Comparison of ENCODE assay signal across 8 cellular contexts in genomic region chr5:181218795-181219124, GRCh38. TPM values are rescaled to one million over a fixed set of nuclear protein-coding genes. Genes with fewer than 3 reads are reported as not detected.
DNase-seq lines count a peak whose midpoint lies in the region; ATAC-seq and TF ChIP-seq lines count a peak whose summit lies in the region.

No MANE protein-coding gene starts in this region.

- intact Hi-C loops in natural killer cell (cut with micrococcal nuclease), result loop anchor here (1.0 kb wide), 1 partner anchor 11 kb away; no protein-coding TSS in a partner anchor

- H3K27ac ChIP-seq in BLaER1 (no peak overlapping the region), Karpas-422 (ENCODE audit: low read length) (no peak overlapping the region), foreskin keratinocyte (no peak overlapping the region)

- no peaks in the 10 kb centered on the region for H3K9me3 Mint-ChIP-seq in natural killer cell

- no peaks in the 10 kb centered on the region for H4K20me1 ChIP-seq in BLaER1
- H4K20me1 ChIP-seq in Karpas-422 (ENCODE audit: insufficient read depth, low read depth, low read length), result no peaks in the 10 kb centered on the region

- H3K9me3 ChIP-seq in BLaER1, result no peaks in the 10 kb centered on the region
- H3K9me3 ChIP-seq in Karpas-422 (ENCODE audit: low read length), result no peaks in the 10 kb centered on the region

- H3K27ac Mint-ChIP-seq in natural killer cell, result peak overlapping the region; percentile 93 to 99

- H3K4me1 ChIP-seq in BLaER1 (peaks cover 41% of the 10 kb centered on the region), Karpas-422 (ENCODE audit: low read length) (peaks cover 43% of the 10 kb centered on the region), foreskin keratinocyte (no peaks in the 10 kb centered on the region)

- H2AFZ ChIP-seq in Karpas-422 (ENCODE audit: low read length), result no peak overlapping the region

- ATAC-seq in natural killer cell (no peak), HG02798 (IDR thresholded peaks at IDR 0.05; ENCODE audit: poor library complexity, unreplicated experiment) (no peak), foreskin keratinocyte (no peak)

- H3K36me3 ChIP-seq in BLaER1 (no peaks in the 10 kb centered on the region), Karpas-422 (ENCODE audit: insufficient read depth, low read length) (no peaks in the 10 kb centered on the region)

- no peak for TF ChIP-seq CTCF in cardiac fibroblast (IDR thresholded peaks at IDR 0.05; ENCODE audit: low read depth, low read length)
- no peak for TF ChIP-seq CTCF in natural killer cell (IDR thresholded peaks at IDR 0.05)
- TF ChIP-seq CTCF in foreskin keratinocyte (conservative IDR thresholded peaks at IDR 0.05), result no peak

- no peak for DNase-seq in Karpas-422
- DNase-seq in cardiac fibroblast (ENCODE audit: low read depth in 2 of 2), result peak in 1 of 2 donors; percentile 38
- no peak for DNase-seq in natural killer cell
- no peak for DNase-seq in putamen (ENCODE audit: low spot score)
- no peak for DNase-seq in NCI-H2081 (lab: John Stamatoyannopoulos, UW)
- DNase-seq in foreskin keratinocyte, result no peak

- H3K79me2 ChIP-seq in Karpas-422 (ENCODE audit: low read length), result no peaks in the 10 kb centered on the region

- H3K9me2 ChIP-seq in Karpas-422 (replicated peaks; ENCODE audit: insufficient read depth, low read length), result no peaks in the 10 kb centered on the region

- peaks cover 59 to 67% of the 10 kb centered on the region in 2 donors for H3K4me1 Mint-ChIP-seq in natural killer cell

- H3K4me3 ChIP-seq in BLaER1, result peak overlapping the region; percentile 71
- H3K4me3 ChIP-seq in Karpas-422 (ENCODE audit: low read length), result no peak overlapping the region
- peak overlapping the region; percentile 21 to 33 for H3K4me3 ChIP-seq in cardiac fibroblast (replicated peaks in 1 of 2; ENCODE audit: low read depth in 2 of 2, low read length in 2 of 2)

- H3K27me3 Mint-ChIP-seq in natural killer cell (ENCODE audit: low read depth in 2 of 2), result peaks cover 0 to 2% of the 10 kb centered on the region in 2 donors

- H3K36me3 Mint-ChIP-seq in natural killer cell, result peaks cover 6% of the 10 kb centered on the region

- H3K27me3 ChIP-seq in BLaER1, result peaks cover 23% of the 10 kb centered on the region
- no peaks in the 10 kb centered on the region for H3K27me3 ChIP-seq in Karpas-422 (ENCODE audit: low read length)
- no peaks in the 10 kb centered on the region for H3K27me3 ChIP-seq in foreskin keratinocyte

- no peak overlapping the region for H3K9ac ChIP-seq in BLaER1
- no peak overlapping the region for H3K9ac ChIP-seq in Karpas-422 (ENCODE audit: low read length)

- H3K4me2 ChIP-seq in BLaER1, result peak overlapping the region; percentile 94
- peak overlapping the region; percentile 95 for H3K4me2 ChIP-seq in Karpas-422 (ENCODE audit: low read depth, low read length, poor library complexity, severe bottlenecking)

- H3K4me3 Mint-ChIP-seq in natural killer cell, result peak overlapping the region; percentile 94

RNA-seq across cellular contexts. Expression of gene TRIM41, which starts 4.3 kb away (rescaled TPM):
- total RNA-seq in Karpas-422 (2014; rRNA removed; shearing (Covaris generic); ENCODE audit: low replicate concordance), result 23.6 and 46.2 TPM in 2 replicates
- total RNA-seq in natural killer cell, result 10 to 100 TPM; 33.4 to 41.6 (median 36.0) TPM
- 17.5 and 17.9 TPM in 2 replicates for total RNA-seq in foreskin keratinocyte
- 15.6 and 17.3 TPM in 2 replicates for polyA plus RNA-seq in foreskin keratinocyte

RNA-seq across cellular contexts. Expression of gene TRIM7, which starts 13.8 kb away (rescaled TPM):
- total RNA-seq in Karpas-422 (2014; rRNA removed; shearing (Covaris generic); ENCODE audit: low replicate concordance), result 2.0 TPM in 1 of 2 replicates, not detected in the other
- 1 to 10 TPM in 1 of 3 donors, under 1 TPM in 1, not detected in 1; 0.73 to 1.2 TPM for total RNA-seq in natural killer cell
- 33.3 and 37.6 TPM in 2 replicates for total RNA-seq in foreskin keratinocyte
- 36.7 and 39.0 TPM in 2 replicates for polyA plus RNA-seq in foreskin keratinocyte

RNA-seq across cellular contexts. Expression of gene RACK1, which starts 24.9 kb away (rescaled TPM):
- 7,026 and 7,196 TPM in 2 replicates for total RNA-seq in Karpas-422 (2014; rRNA removed; shearing (Covaris generic); ENCODE audit: low replicate concordance)
- total RNA-seq in natural killer cell (1,000 to 10,000 TPM; 1,089 to 1,233 (median 1,138) TPM), foreskin keratinocyte (3,025 and 3,078 TPM in 2 replicates)
- polyA plus RNA-seq in foreskin keratinocyte, result 2,685 and 2,690 TPM in 2 replicates

RNA-seq across cellular contexts. Expression of gene TRIM52, which starts 42.2 kb away (rescaled TPM):
- total RNA-seq in Karpas-422 (2014; rRNA removed; shearing (Covaris generic); ENCODE audit: low replicate concordance), result 18.7 and 21.8 TPM in 2 replicates
- 10 to 100 TPM; 43.4 to 60.0 (median 44.4) TPM for total RNA-seq in natural killer cell
- total RNA-seq in foreskin keratinocyte, result 2.6 and 2.8 TPM in 2 replicates
- 0.97 and 1.1 TPM in 2 replicates for polyA plus RNA-seq in foreskin keratinocyte

Comparison
In these comparisons a context has a peak if more than half of its experiments do, and no peak if none do; other contexts are left out.
1. RNA of gene TRIM7, which starts 13.8 kb away (total RNA-seq): 33.3 to 37.6 TPM in foreskin keratinocyte; 0.73 to 1.2 TPM in natural killer cell and 2.0 TPM in Karpas-422; every median in the first group is over 10 times any median in the second.